Comparison of ENCODE assay signal across 8 cellular contexts in the genomic region with DNA sequence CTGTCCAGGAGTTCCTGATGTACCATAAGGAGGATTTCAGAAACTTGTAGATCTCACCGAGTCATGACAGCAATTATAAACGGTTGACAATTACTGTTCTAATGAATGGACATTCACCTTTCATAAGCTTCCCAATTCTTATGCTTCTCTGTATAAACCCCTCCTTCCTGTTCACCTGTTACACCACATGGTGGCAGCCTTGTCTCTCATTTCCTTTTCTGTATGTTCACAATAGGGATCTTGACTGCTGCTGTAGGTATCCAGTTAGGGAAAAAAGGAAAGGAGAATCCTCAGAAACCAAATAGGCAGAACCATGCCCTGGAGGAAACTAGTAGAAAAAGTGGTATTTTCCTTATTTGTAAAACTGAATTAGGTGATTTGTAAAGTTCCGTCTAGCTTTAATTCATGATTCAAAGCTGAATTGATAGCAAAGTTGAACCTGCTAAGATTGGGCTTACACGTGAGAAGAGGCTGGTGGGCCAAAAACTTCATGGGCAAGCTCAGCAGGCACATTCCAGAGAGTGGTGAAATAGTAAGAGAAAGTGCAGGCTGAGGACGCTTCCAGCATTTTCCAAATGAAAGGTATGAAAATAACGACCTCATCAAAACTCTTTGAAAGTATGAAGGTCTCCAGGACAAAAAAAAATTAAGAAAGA.
A peak's percentile ranks its signal among the peaks of the same experiment; 100 is the strongest.
DNase-seq lines count a peak whose midpoint lies in the region; ATAC-seq and TF ChIP-seq lines count a peak whose summit lies in the region.

No MANE protein-coding gene starts in this region.

- ATAC-seq in GM18520 (IDR thresholded peaks at IDR 0.05; ENCODE audit: unreplicated experiment) (peak; percentile 87), HG03108 (IDR thresholded peaks at IDR 0.05; ENCODE audit: unreplicated experiment) (peak; percentile 84)

- H3K4me3 ChIP-seq in AG09309 (ENCODE audit: control insufficient read depth, low read depth, low read length) = no peak overlapping the region

- H3K27ac ChIP-seq in VCaP = no peak overlapping the region; the same call in 1 of the 2 replicates

- TF ChIP-seq CTCF in AG09309 (IDR thresholded peaks at IDR 0.05; ENCODE audit: control insufficient read depth, insufficient read depth, low read depth, low read length, missing control alignments) = peak; percentile 76
- peak; percentile 81 for TF ChIP-seq CTCF in VCaP (conservative IDR thresholded peaks at IDR 0.05)

- DNase-seq in AG09309 (ENCODE audit: low read depth) (peak; percentile 53), NCI-H2171 (lab: John Stamatoyannopoulos, UW) (peak; percentile 55), cerebellar cortex (ENCODE audit: low spot score) (peak; percentile 92), kidney glomerular epithelial cell (lab: John Stamatoyannopoulos, UW) (peak; percentile 82)
- peak; percentile 26 to 31 for DNase-seq in stimulated activated CD4-positive, alpha-beta T cell treated with anti-CD3 and anti-CD28 coated beads, Interleukin-4, amount 100 ng/mL, for 4 hours

Comparison
In these comparisons a context has a peak if more than half of its experiments do, and no peak if none do; other contexts are left out.
1. DNase-seq: peak in every context shown above with its lines; median percentile 92 in cerebellar cortex; 82 in kidney glomerular epithelial cell; 55 in NCI-H2171; 53 in AG09309; 28 in stimulated activated CD4-positive, alpha-beta T cell treated with anti-CD3 and anti-CD28 coated beads, Interleukin-4, amount 100 ng/mL, for 4 hours.